15 cellular contexts compared by ENCODE assay signal in genomic region chr3:181855825-181856224, GRCh38.
A peak's percentile ranks its signal among the peaks of the same experiment; 100 is the strongest.
DNase-seq lines count a peak whose midpoint lies in the region; ATAC-seq and TF ChIP-seq lines count a peak whose summit lies in the region.
"Had no signal": no experiment of that assay in that cellular context is flagged by ENCODE, and none has a peak within 500 bp of the region (broad histone marks: within the 10 kb centered on the region; RNA-seq: fewer than 3 reads in every experiment).

No MANE protein-coding gene starts in this region.

- no peaks in the 10 kb centered on the region for H3K9me3 ChIP-seq in upper lobe of right lung

- H3K36me3 Mint-ChIP-seq in activated T-cell treated with anti-CD3 and anti-CD28 coated beads, Interleukin-2, amount 50 U/mL, for 4 hours (ENCODE audit: insufficient read depth): no peaks in the 10 kb centered on the region
- H3K36me3 Mint-ChIP-seq: CD14-positive monocyte had no signal

- intact Hi-C loops in upper lobe of right lung (cut with DNase I): no loop called here

- peak; percentile 32 for DNase-seq in NK-92 treated with Interleukin-12 subunit alpha and Interleukin-12 subunit beta, amount 100 ng/mL, for 24 hours (lab: John Stamatoyannopoulos, UW)
- no peak for DNase-seq in NK-92 (lab: John Stamatoyannopoulos, UW; ENCODE audit: unreplicated experiment)
- DNase-seq in NCI-H69 (lab: John Stamatoyannopoulos, UW): peak; percentile 47
- peak; percentile 60 for DNase-seq in islet precursor cell
- no peak for DNase-seq in upper lobe of right lung
- DNase-seq in activated T-cell treated with anti-CD3 and anti-CD28 coated beads, Interleukin-2, amount 50 U/mL, for 4 hours: no peak
- no peak for DNase-seq in NCI-H526 treated with DMSO at 0.1 percent for 48 hours (lab: John Stamatoyannopoulos, UW)
- DNase-seq: Calu3, H7, IMR-90, Kasumi-1, NCI-H446, NCI-H774 had no signal

- H3K4me3 Mint-ChIP-seq in activated T-cell treated with anti-CD3 and anti-CD28 coated beads, Interleukin-2, amount 50 U/mL, for 4 hours: no peak overlapping the region
- H3K4me3 Mint-ChIP-seq: CD14-positive monocyte had no signal

- H3K9me3 Mint-ChIP-seq in activated T-cell treated with anti-CD3 and anti-CD28 coated beads, Interleukin-2, amount 50 U/mL, for 4 hours: no peaks in the 10 kb centered on the region

- H3K4me3 ChIP-seq in upper lobe of right lung: no peak overlapping the region

- H3K27me3 Mint-ChIP-seq in activated T-cell treated with anti-CD3 and anti-CD28 coated beads, Interleukin-2, amount 50 U/mL, for 4 hours (ENCODE audit: low read depth): no peaks in the 10 kb centered on the region

- no peaks in the 10 kb centered on the region for H3K36me3 ChIP-seq in upper lobe of right lung

- H3K4me1 Mint-ChIP-seq in activated T-cell treated with anti-CD3 and anti-CD28 coated beads, Interleukin-2, amount 50 U/mL, for 4 hours (ENCODE audit: low read depth): no peaks in the 10 kb centered on the region
- H3K4me1 Mint-ChIP-seq: CD14-positive monocyte had no signal

- H3K27ac ChIP-seq in upper lobe of right lung: no peak overlapping the region

- H3K27me3 ChIP-seq in upper lobe of right lung: peaks cover 11% of the 10 kb centered on the region

- ATAC-seq in upper lobe of right lung (peak; percentile 86), GM21717 (IDR thresholded peaks at IDR 0.05; ENCODE audit: unreplicated experiment) (no peak)
- ATAC-seq in activated T-cell treated with anti-CD3 and anti-CD28 coated beads, Interleukin-2, amount 50 U/mL, for 4 hours: no peak

- TF ChIP-seq CTCF in upper lobe of right lung (IDR thresholded peaks at IDR 0.05): no peak

- H3K4me1 ChIP-seq in upper lobe of right lung: no peaks in the 10 kb centered on the region

Comparison
In these comparisons a context has a peak if more than half of its experiments do, and no peak if none do; other contexts are left out.
1. DNase-seq: peak in NK-92 treated with Interleukin-12 subunit alpha and Interleukin-12 subunit beta, amount 100 ng/mL, for 24 hours (single experiment), NCI-H69 (single experiment) and islet precursor cell (single experiment); none in NK-92 (single experiment), upper lobe of right lung (single experiment), activated T-cell treated with anti-CD3 and anti-CD28 coated beads, Interleukin-2, amount 50 U/mL, for 4 hours (single experiment) and NCI-H526 treated with DMSO at 0.1 percent for 48 hours (single experiment).